ENCODE assay signal across 1 cellular context in the genomic region with DNA sequence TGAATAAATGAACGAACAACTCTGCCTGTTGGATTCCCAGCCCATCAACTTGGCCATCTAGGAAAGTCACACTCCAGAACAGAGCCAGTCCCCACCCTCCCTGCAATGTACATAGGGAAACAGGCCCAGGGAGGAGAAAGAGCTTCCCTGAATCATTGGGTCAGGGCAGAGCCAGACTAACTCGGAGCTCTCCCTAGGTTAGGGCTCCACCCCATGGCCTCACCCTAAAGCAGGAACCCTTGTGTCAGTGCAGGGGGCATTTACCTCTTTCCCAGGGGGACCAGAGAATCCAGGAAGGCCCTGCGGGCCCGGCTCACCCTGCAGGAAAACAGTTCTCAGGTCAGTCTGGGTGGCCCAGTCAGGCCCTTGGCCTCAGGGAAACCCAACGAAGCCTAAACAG.
A peak's percentile ranks its signal among the peaks of the same experiment; 100 is the strongest.
TF ChIP-seq lines count a peak whose summit lies in the region.

No MANE protein-coding gene starts in this region.

TF ChIP-seq in HepG2, 621 proteins besides CTCF, POLR2A, EP300 and RAD21:
- no peak for TF ChIP-seq ZNF337 (CRISPR knock-in tag; IDR thresholded peaks at IDR 0.05; ENCODE audit: borderline replicate concordance, low read depth)
- 0 out of 2 replicates have a peak, but pooled peaks have one; percentile 30 for TF ChIP-seq STAG1 (CRISPR knock-in tag; IDR thresholded peaks at IDR 0.05)
